ENCODE assay signal across 16 cellular contexts in the genomic region with DNA sequence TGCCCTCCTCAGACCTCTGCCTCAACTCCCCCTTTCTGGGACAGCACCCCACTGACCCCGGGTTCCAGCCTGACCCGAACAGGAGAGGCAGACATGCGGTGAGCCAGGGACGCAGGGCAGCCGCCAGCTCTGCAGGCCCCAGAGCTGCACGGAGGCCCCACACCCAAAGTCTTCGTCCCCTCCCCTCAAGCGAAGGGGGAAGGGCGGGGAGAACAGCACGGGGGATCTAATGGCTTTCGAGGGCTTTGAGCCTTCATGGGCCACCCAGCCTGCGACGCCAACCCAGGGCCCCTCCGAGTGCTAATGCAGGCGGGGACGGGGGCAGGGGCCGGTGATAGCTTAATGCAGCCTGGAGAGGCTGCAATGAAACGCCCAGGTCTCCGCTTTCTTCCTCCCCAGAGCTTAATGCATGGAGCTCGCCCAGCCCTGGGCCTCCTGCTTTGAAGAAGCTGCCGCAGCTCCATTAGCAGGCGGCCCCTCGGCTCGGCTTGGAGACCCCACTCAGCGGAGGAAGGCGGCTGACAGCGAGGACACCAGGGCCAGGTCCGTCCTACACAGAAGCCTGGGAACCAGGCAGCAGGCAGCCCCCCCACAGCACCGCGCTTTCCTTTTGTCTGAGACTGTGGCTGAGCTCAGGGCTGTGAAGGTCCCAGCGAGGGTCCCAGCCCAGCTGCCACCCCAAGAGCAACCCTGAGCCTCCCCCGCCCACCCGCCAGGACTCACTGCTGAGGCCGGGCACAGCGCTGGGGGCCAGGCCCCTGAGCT. TPM values are rescaled to one million over a fixed set of nuclear protein-coding genes. Genes with fewer than 3 reads are reported as not detected.
DNase-seq lines count a peak whose midpoint lies in the region; ATAC-seq, FAIRE-seq and TF ChIP-seq lines count a peak whose summit lies in the region.
"Had no signal": no experiment of that assay in that cellular context is flagged by ENCODE, and none has a peak within 500 bp of the region (broad histone marks: within the 10 kb centered on the region; RNA-seq: fewer than 3 reads in every experiment).

No MANE protein-coding gene starts in this region.

- 86 to 95% (median 92%) methylated on average over 21 to 35 of the region's 35 CpGs for WGBS in spleen, 5 donors

- no peak for ATAC-seq in Right ventricle myocardium superior (ENCODE audit: poor library complexity)

- DNase-seq in left ventricle myocardium inferior (peak; percentile 13), Right ventricle myocardium superior (no peak), NT2/D1 (ENCODE audit: low read depth, low spot score) (no peak), glutamatergic neuron (peak; percentile 42), spleen (peak; percentile 63), HTR-8/SVneo (ENCODE audit: insufficient read length, low spot score) (no peak), RPMI8226 (no peak)
- DNase-seq: 8988T; CD4-positive, alpha-beta memory T cell; DMS153; DMS79; GDM1; GM23248 had no signal

- no peaks in the 10 kb centered on the region for H3K27me3 ChIP-seq in left ventricle myocardium inferior (ENCODE audit: low read depth)
- H3K27me3 ChIP-seq in NT2/D1 (ENCODE audit: insufficient read depth, insufficient read length) = no peaks in the 10 kb centered on the region
- H3K27me3 ChIP-seq in spleen (replicated peaks in 1 of 7) = no peaks in the 10 kb centered on the region
- H3K27me3 ChIP-seq: BLaER1 had no signal

- H3K9me3 Mint-ChIP-seq in glutamatergic neuron (ENCODE audit: unreplicated experiment) = peaks cover 5% of the 10 kb centered on the region
- H3K9me3 Mint-ChIP-seq: CD14-positive monocyte; CD4-positive, alpha-beta memory T cell had no signal

- peaks cover 3% of the 10 kb centered on the region for H3K4me1 Mint-ChIP-seq in glutamatergic neuron (ENCODE audit: low read depth, unreplicated experiment)
- H3K4me1 Mint-ChIP-seq: CD14-positive monocyte had no signal

- FAIRE-seq in HTR-8/SVneo (lab: Jason Lieb, UNC) = no peak

- H3K27ac ChIP-seq in left ventricle myocardium inferior (replicated peaks) (no peak overlapping the region), spleen (no peak overlapping the region)
- H3K27ac ChIP-seq: GM23248 had no signal

- intact Hi-C loops in left ventricle myocardium inferior (cut with micrococcal nuclease) (no loop called here), Right ventricle myocardium superior (cut with DNase I) (no loop called here), spleen (cut with DNase I; ENCODE audit: low total_unique reads) (no loop called here)

- peak overlapping the region; percentile 32 for H3K9ac ChIP-seq in NT2/D1 (ENCODE audit: insufficient read length, low read depth)
- H3K9ac ChIP-seq: BLaER1, GM23248 had no signal

- peaks cover 3% of the 10 kb centered on the region for H3K27me3 Mint-ChIP-seq in glutamatergic neuron (ENCODE audit: unreplicated experiment)
- H3K27me3 Mint-ChIP-seq: CD4-positive, alpha-beta memory T cell had no signal

- no peak for TF ChIP-seq CTCF in left ventricle myocardium inferior (IDR thresholded peaks at IDR 0.05; ENCODE audit: borderline replicate concordance)
- no peak for TF ChIP-seq CTCF in glutamatergic neuron (IDR thresholded peaks at IDR 0.05; ENCODE audit: partially characterized antibody, unreplicated experiment)
- TF ChIP-seq CTCF in spleen (IDR thresholded peaks at IDR 0.05 in 8 of 11, conservative IDR thresholded peaks at IDR 0.05 in 3 of 11) = no peak

- H3K27ac Mint-ChIP-seq in glutamatergic neuron (ENCODE audit: unreplicated experiment) = no peak overlapping the region
- H3K27ac Mint-ChIP-seq: CD4-positive, alpha-beta memory T cell had no signal

- H3K36me3 ChIP-seq in left ventricle myocardium inferior (peaks cover 97% of the 10 kb centered on the region), NT2/D1 (ENCODE audit: insufficient read depth, insufficient read length, low read length) (peaks cover 97% of the 10 kb centered on the region), spleen (peaks cover 10 to 100% (median 99%) of the 10 kb centered on the region in 6 donors)

- no peaks in the 10 kb centered on the region for H3K36me3 Mint-ChIP-seq in glutamatergic neuron (ENCODE audit: unreplicated experiment)

- no peak overlapping the region for H3K4me3 ChIP-seq in left ventricle myocardium inferior
- no peak overlapping the region for H3K4me3 ChIP-seq in NT2/D1 (ENCODE audit: insufficient read length, low read depth)
- no peak overlapping the region for H3K4me3 ChIP-seq in spleen
- H3K4me3 ChIP-seq: BLaER1, GM23248, HAP-1 had no signal

- H3K4me1 ChIP-seq in left ventricle myocardium inferior = peaks cover 8% of the 10 kb centered on the region
- H3K4me1 ChIP-seq in NT2/D1 (ENCODE audit: insufficient read depth, insufficient read length) = peaks cover 12% of the 10 kb centered on the region
- H3K4me1 ChIP-seq in spleen = peaks cover 0 to 39% (median 16%) of the 10 kb centered on the region in 6 donors
- H3K4me1 ChIP-seq: HAP-1 had no signal

- no peak for TF ChIP-seq POLR2A in spleen (IDR thresholded peaks at IDR 0.05)

- no peak overlapping the region for H3K4me3 Mint-ChIP-seq in glutamatergic neuron (ENCODE audit: unreplicated experiment)
- H3K4me3 Mint-ChIP-seq: CD14-positive monocyte; CD4-positive, alpha-beta memory T cell had no signal

- H3K9me3 ChIP-seq in left ventricle myocardium inferior (replicated peaks) = no peaks in the 10 kb centered on the region
- H3K9me3 ChIP-seq in NT2/D1 (ENCODE audit: insufficient read depth, low read length) = no peaks in the 10 kb centered on the region
- no peaks in the 10 kb centered on the region for H3K9me3 ChIP-seq in spleen
- H3K9me3 ChIP-seq: BLaER1, HAP-1 had no signal

RNA-seq across cellular contexts. Expression of gene ATP8B3, which starts 7.3 kb away (rescaled TPM):
- total RNA-seq in left ventricle myocardium inferior (0.41 TPM), Right ventricle myocardium superior (0.46 TPM), glutamatergic neuron (ENCODE audit: unreplicated experiment) (2.5 TPM), spleen (10 to 100 TPM in 1 of 7 donors, 1 to 10 TPM in 6; 5.4 to 10.1 (median 7.3) TPM)
- polyA plus RNA-seq in spleen = 1 to 10 TPM; 1.9 to 3.9 (median 2.3) TPM

RNA-seq across cellular contexts. Expression of gene REXO1, which starts 28.9 kb away (rescaled TPM):
- 17.7 TPM for total RNA-seq in left ventricle myocardium inferior
- total RNA-seq in Right ventricle myocardium superior = 13.6 TPM
- total RNA-seq in glutamatergic neuron (ENCODE audit: unreplicated experiment) = 65.7 TPM
- total RNA-seq in spleen = 10 to 100 TPM; 35.7 to 88.1 (median 59.2) TPM
- 10 to 100 TPM; 13.4 to 52.3 (median 27.4) TPM for polyA plus RNA-seq in spleen

RNA-seq across cellular contexts. Expression of gene KLF16, which starts 44.0 kb away (rescaled TPM):
- total RNA-seq in left ventricle myocardium inferior (6.4 TPM), Right ventricle myocardium superior (6.2 TPM), glutamatergic neuron (ENCODE audit: unreplicated experiment) (30.6 TPM), spleen (10 to 100 TPM; 12.9 to 39.0 (median 29.5) TPM)
- 10 to 100 TPM in 1 of 3 donors, 1 to 10 TPM in 2; 7.1 to 19.5 (median 8.1) TPM for polyA plus RNA-seq in spleen

Comparison
In these comparisons a context has a peak if more than half of its experiments do, and no peak if none do; other contexts are left out.
1. DNase-seq: peak in left ventricle myocardium inferior (single experiment), glutamatergic neuron (single experiment) and spleen (single experiment); none in Right ventricle myocardium superior (single experiment), NT2/D1 (single experiment), HTR-8/SVneo (single experiment) and RPMI8226 (single experiment).